ENCODE assay signal across 22 cellular contexts in the genomic region with DNA sequence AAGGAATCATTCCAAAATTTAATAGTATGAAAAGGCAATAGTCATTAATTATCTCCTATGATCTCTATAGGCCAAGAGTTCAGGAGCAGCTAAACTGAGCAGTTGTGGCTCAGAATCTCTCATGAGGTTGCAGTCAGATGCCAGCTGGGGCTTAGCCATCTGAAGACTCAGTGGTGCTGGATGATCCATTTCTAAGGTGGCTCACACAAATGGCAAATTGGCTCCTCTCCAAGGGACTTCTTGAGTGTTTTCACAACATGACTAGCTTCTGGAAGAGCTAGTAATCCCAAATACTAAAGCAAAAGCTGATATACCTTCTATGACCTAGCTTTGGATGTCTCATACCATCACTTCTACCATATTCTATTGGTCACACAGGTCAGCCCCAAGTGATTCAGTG.
"Had no signal": no experiment of that assay in that cellular context is flagged by ENCODE, and none has a peak within 500 bp of the region (broad histone marks: within the 10 kb centered on the region; RNA-seq: fewer than 3 reads in every experiment).

No MANE protein-coding gene starts in this region.

- H3K27ac Mint-ChIP-seq: mesothelial cell of epicardium, natural killer cell, neural progenitor cell, type B pancreatic cell had no signal

- H3K4me1 Mint-ChIP-seq: natural killer cell, neural progenitor cell had no signal

- H3K4me1 ChIP-seq: gastrocnemius medialis, neural progenitor cell, right atrium auricular region, sigmoid colon, suprapubic skin, thyroid gland had no signal

- H3K4me3 ChIP-seq: esophagus squamous epithelium, gastrocnemius medialis, heart right ventricle, neural progenitor cell, ovary, right atrium auricular region, sigmoid colon, suprapubic skin, thyroid gland had no signal

- H3K27me3 Mint-ChIP-seq: type B pancreatic cell had no signal

- H3K27ac ChIP-seq: esophagus squamous epithelium, gastrocnemius medialis, heart right ventricle, neural progenitor cell, ovary, right atrium auricular region, sigmoid colon, suprapubic skin, thyroid gland had no signal

- H3K9me3 Mint-ChIP-seq: natural killer cell, type B pancreatic cell had no signal

- H3K4me3 Mint-ChIP-seq: mesothelial cell of epicardium, natural killer cell, neural progenitor cell, type B pancreatic cell had no signal

- H3K27me3 ChIP-seq: esophagus squamous epithelium, gastrocnemius medialis, heart right ventricle, neural progenitor cell, ovary, right atrium auricular region, sigmoid colon, suprapubic skin, thyroid gland had no signal

- DNase-seq: dermis blood vessel endothelial cell; esophagus squamous epithelium; gastrocnemius medialis; heart right ventricle; hypothalamus; natural killer cell; nucleus accumbens; ovary; sigmoid colon; small intestine; stimulated activated CD4-positive, alpha-beta T cell treated with anti-CD3 and anti-CD28 coated beads, Interleukin-12 subunit alpha, Interleukin-12 subunit beta, amount 100 ng/mL, for 4 hours; stimulated activated naive CD8-positive, alpha-beta T cell treated with anti-CD3 and anti-CD28 coated beads, Interleukin-15, Interleukin-2, amounts not matched to agents 100 U/mL and 50 U/mL, for 24 hours; thyroid gland had no signal

- H3K9me3 ChIP-seq: gastrocnemius medialis, ovary, suprapubic skin, thyroid gland had no signal

- FAIRE-seq: colon, islet of Langerhans, small intestine, urothelium cell line had no signal

- H3K9ac ChIP-seq: neural progenitor cell had no signal

- ATAC-seq: gastrocnemius medialis; heart right ventricle; left lobe of liver; natural killer cell; stimulated activated naive CD8-positive, alpha-beta T cell treated with anti-CD3 and anti-CD28 coated beads, Interleukin-15, Interleukin-2, amounts not matched to agents 100 U/mL and 50 U/mL, for 24 hours had no signal

- H2AFZ ChIP-seq: neural progenitor cell had no signal

- H3K36me3 Mint-ChIP-seq: mesothelial cell of epicardium, natural killer cell, neural progenitor cell, type B pancreatic cell had no signal

- H3K36me3 ChIP-seq: esophagus squamous epithelium, gastrocnemius medialis, heart right ventricle, neural progenitor cell, ovary, right atrium auricular region, sigmoid colon, suprapubic skin, thyroid gland had no signal

- H3K4me2 ChIP-seq: neural progenitor cell had no signal
